ENCODE assay signal across 18 cellular contexts in genomic region chr9:129701549-129701948, GRCh38. TPM values are rescaled to one million over a fixed set of nuclear protein-coding genes. Genes with fewer than 3 reads are reported as not detected.
DNase-seq lines count a peak whose midpoint lies in the region; ATAC-seq and TF ChIP-seq lines count a peak whose summit lies in the region.
"Had no signal": no experiment of that assay in that cellular context is flagged by ENCODE, and none has a peak within 500 bp of the region (broad histone marks: within the 10 kb centered on the region; RNA-seq: fewer than 3 reads in every experiment).

No MANE protein-coding gene starts in this region.

- no peaks in the 10 kb centered on the region for H4K20me1 ChIP-seq in GM23248 (ENCODE audit: insufficient read depth)

- H3K27me3 ChIP-seq in GM23248 (replicated peaks; ENCODE audit: insufficient read depth) = no peaks in the 10 kb centered on the region
- no peaks in the 10 kb centered on the region for H3K27me3 ChIP-seq in thoracic aorta (replicated peaks; ENCODE audit: insufficient read depth)
- H3K27me3 ChIP-seq: Peyer's patch had no signal

- H3K9me3 ChIP-seq in GM23248 (ENCODE audit: low read depth) (no peaks in the 10 kb centered on the region), thoracic aorta (no peaks in the 10 kb centered on the region)
- H3K9me3 ChIP-seq: A549, HAP-1, Peyer's patch had no signal

- H3F3A ChIP-seq in GM23248 (ENCODE audit: insufficient read depth) = peaks cover 58% of the 10 kb centered on the region

- H3K36me3 ChIP-seq in GM23248 (ENCODE audit: low read depth) (0 out of 2 replicates have a peak, but pooled peaks cover 4% of the 10 kb centered on the region), thoracic aorta (no peaks in the 10 kb centered on the region)
- H3K36me3 ChIP-seq: HAP-1, Peyer's patch had no signal

- TF ChIP-seq CTCF in coronary artery (IDR thresholded peaks at IDR 0.05) = no peak
- no peak for TF ChIP-seq CTCF in thoracic aorta (IDR thresholded peaks at IDR 0.05)

- peaks cover 82% of the 10 kb centered on the region for H3K79me2 ChIP-seq in GM23248 (ENCODE audit: insufficient read depth)

- H3K4me1 ChIP-seq in GM23248 (ENCODE audit: insufficient read depth) (peaks cover 67% of the 10 kb centered on the region), thoracic aorta (ENCODE audit: control insufficient read depth in 1 of 2, low read depth in 2 of 2) (peaks cover 27 to 65% of the 10 kb centered on the region in 2 donors)

- in situ Hi-C loops in GM23248 (cut with MboI) = no loop called here

- H3K4me2 ChIP-seq in GM23248 (ENCODE audit: unreplicated experiment) = no peak overlapping the region
- H3K4me2 ChIP-seq: A549 had no signal

- peak overlapping the region; percentile 99 for H3K9ac ChIP-seq in GM23248

- no peak for ATAC-seq in thoracic aorta (ENCODE audit: insufficient number of reproducible peaks, low FRiP score, low read depth)
- ATAC-seq: A549 had no signal

- H3K4me3 ChIP-seq in GM23248 (no peak overlapping the region), coronary artery (no peak overlapping the region), thoracic aorta (no peak overlapping the region)
- H3K4me3 ChIP-seq: A549, HAP-1, Peyer's patch had no signal

- H3K27ac ChIP-seq in GM23248 (peak overlapping the region; percentile 100), coronary artery (peak overlapping the region; percentile 64 to 96), thoracic aorta (peak overlapping the region; percentile 93 to 98)
- H3K27ac ChIP-seq: A549, C4-2B, Peyer's patch had no signal

- DNase-seq in GM23248 (no peak), coronary artery (ENCODE audit: low spot score) (no peak), myocyte (ENCODE audit: low read depth) (peak; percentile 25), thoracic aorta (ENCODE audit: low spot score) (no peak), NCI-H2081 treated with DMSO at 0.1 percent for 48 hours (lab: John Stamatoyannopoulos, UW) (no peak), NCI-H146 treated with DMSO at 0.1 percent for 48 hours (lab: John Stamatoyannopoulos, UW; ENCODE audit: unreplicated experiment) (no peak), T-helper 1 cell (no peak), hippocampal formation (lab: John Stamatoyannopoulos, UW) (no peak)
- DNase-seq: DMS79; NCI-H1092 treated with DMSO at 0.1 percent for 48 hours; NCI-H146; NCI-H510A; NCI-H748 treated with DMSO at 0.1 percent for 48 hours; NK-92 treated with Interleukin-12 subunit alpha and Interleukin-12 subunit beta, amount 100 ng/mL, for 24 hours; Peyer's patch had no signal

- 53 to 60% methylated on average over 5 of the region's 5 CpGs for WGBS in GM23248 (ENCODE audit: low coverage in 1 of 2, low lambda C conversion rate in 2 of 2, missing lambda C conversion rate in 2 of 2), 2 experiments

- H3K9me2 ChIP-seq in GM23248 (ENCODE audit: insufficient read depth) = no peaks in the 10 kb centered on the region

- H2AFZ ChIP-seq in GM23248 = no peak overlapping the region

RNA-seq across cellular contexts. Expression of gene PRRX2, which starts 36.1 kb away (rescaled TPM):
- 145 and 169 TPM in 2 replicates for total RNA-seq in GM23248 (2014; rRNA removed; shearing (Covaris generic))
- 137 and 141 TPM in 2 replicates for polyA plus RNA-seq in GM23248 (2016; fragmentation: Nextera tagmentation; extraction: Ambion mirVana)
- total RNA-seq in myocyte = not detected in 2 replicates
- 0.13 TPM for polyA plus RNA-seq in myocyte (2012)
- total RNA-seq in thoracic aorta = 10 to 100 TPM; 42.0 to 66.1 TPM

RNA-seq across cellular contexts. Expression of gene PTGES, which starts 51.3 kb away (rescaled TPM):
- 8.3 and 12.6 TPM in 2 replicates for total RNA-seq in GM23248 (2014; rRNA removed; shearing (Covaris generic))
- 22.0 and 22.4 TPM in 2 replicates for polyA plus RNA-seq in GM23248 (2016; fragmentation: Nextera tagmentation; extraction: Ambion mirVana)
- total RNA-seq in myocyte = not detected in 2 replicates
- polyA plus RNA-seq in myocyte (2012) = 5.2 TPM
- total RNA-seq in thoracic aorta = 1 to 10 TPM; 1.7 to 2.2 TPM

RNA-seq across cellular contexts. Expression of gene ASB6, which starts 59.6 kb away (rescaled TPM):
- total RNA-seq in GM23248 (2014; rRNA removed; shearing (Covaris generic)) = 22.9 and 24.9 TPM in 2 replicates
- 24.1 and 24.4 TPM in 2 replicates for polyA plus RNA-seq in GM23248 (2016; fragmentation: Nextera tagmentation; extraction: Ambion mirVana)
- total RNA-seq in myocyte = 14.3 and 17.4 TPM in 2 replicates
- polyA plus RNA-seq in myocyte (2012) = 17.6 TPM
- 10 to 100 TPM; 23.0 to 31.0 TPM for total RNA-seq in thoracic aorta

Comparison
In these comparisons a context has a peak if more than half of its experiments do, and no peak if none do; other contexts are left out.
1. RNA of gene PRRX2, which starts 36.1 kb away (total RNA-seq): 145 to 169 TPM in GM23248 and 42.0 to 66.1 TPM in thoracic aorta; not detected in myocyte; every median in the first group is over 10 times any median in the second.
2. Peak in every context shown above with its lines, with median percentiles within 50 percentile points of each other: H3K27ac ChIP-seq.